ENCODE assay signal across 7 cellular contexts in genomic region chrX:155094468-155095061, GRCh38. TPM values are rescaled to one million over a fixed set of nuclear protein-coding genes. Genes with fewer than 3 reads are reported as not detected.
A peak's percentile ranks its signal among the peaks of the same experiment; 100 is the strongest.
DNase-seq lines count a peak whose midpoint lies in the region; ATAC-seq, FAIRE-seq and TF ChIP-seq lines count a peak whose summit lies in the region.

No MANE protein-coding gene starts in this region.

- H3K4me3 ChIP-seq in keratinocyte (ENCODE audit: control insufficient read depth in 2 of 3, extremely low read depth in 1 of 3, insufficient read depth in 2 of 3, low read depth in 1 of 3, low read length in 3 of 3), result no peak overlapping the region

- H3K27ac ChIP-seq in keratinocyte (ENCODE audit: control insufficient read depth, insufficient read depth, low read length), result no peak overlapping the region

- FAIRE-seq in keratinocyte (lab: Jason Lieb, UNC), result no peak

- BruUV-seq in Calu3 (replicated peaks; lab: Mats Ljungman, UMichigan), result no TSS peak

- dilution Hi-C loops in keratinocyte (cut with MboI; ENCODE audit: extremely low pct_ligation_motif_present, low sequenced_read_pairs), result no loop called here

- ATAC-seq in GM18502 (IDR thresholded peaks at IDR 0.05; ENCODE audit: poor library complexity, unreplicated experiment), result peak; percentile 67

- no peak overlapping the region for H3K4me2 ChIP-seq in keratinocyte (ENCODE audit: control insufficient read depth, extremely low read depth, insufficient read depth, low read depth, low read length)

- no peaks in the 10 kb centered on the region for H3K9me3 Mint-ChIP-seq in Calu3 (ENCODE audit: low read depth, unreplicated experiment)
- H3K9me3 Mint-ChIP-seq in T-helper 2 cell treated with Interferon-gamma antibody and Interleukin-4, amounts not matched to agents 5 μg/mL and 100 μg/mL, for 36 hours, result no peaks in the 10 kb centered on the region

- TF ChIP-seq CTCF in Calu3 (IDR thresholded peaks at IDR 0.05; ENCODE audit: unreplicated experiment) (peak; percentile 51), keratinocyte (optimal IDR thresholded peaks at IDR 0.05 in 1 of 3, IDR thresholded peaks at IDR 0.05 in 1 of 3, conservative IDR thresholded peaks at IDR 0.05 in 1 of 3; ENCODE audit: extremely low read depth in 1 of 3, insufficient read depth in 2 of 3, low read length in 3 of 3) (peak in 2 of 3 experiments; percentile 33 to 39)

- H3K9me3 ChIP-seq in keratinocyte (ENCODE audit: control insufficient read depth, low read depth, low read length), result no peaks in the 10 kb centered on the region

- no peak overlapping the region for H3K4me3 Mint-ChIP-seq in Calu3 (ENCODE audit: low read depth, unreplicated experiment)
- no peak overlapping the region for H3K4me3 Mint-ChIP-seq in T-helper 2 cell treated with Interferon-gamma antibody and Interleukin-4, amounts not matched to agents 5 μg/mL and 100 μg/mL, for 36 hours

- H3K36me3 ChIP-seq in keratinocyte (ENCODE audit: control insufficient read depth in 2 of 2, extremely low read depth in 1 of 2, insufficient read depth in 2 of 2, low read length in 2 of 2), result no peaks in the 10 kb centered on the region

- H3K36me3 Mint-ChIP-seq in Calu3 (ENCODE audit: insufficient read depth, unreplicated experiment), result peaks cover 3% of the 10 kb centered on the region
- peaks cover 27% of the 10 kb centered on the region for H3K36me3 Mint-ChIP-seq in T-helper 2 cell treated with Interferon-gamma antibody and Interleukin-4, amounts not matched to agents 5 μg/mL and 100 μg/mL, for 36 hours (ENCODE audit: low read depth)

- CTCF ChIA-PET in Calu3 (lab: Charles Lee), result no interaction called here

- no peaks in the 10 kb centered on the region for H3K9me1 ChIP-seq in keratinocyte (ENCODE audit: control insufficient read depth, extremely low read depth, insufficient read depth, low read length)

- H3K27ac Mint-ChIP-seq in Calu3 (ENCODE audit: unreplicated experiment), result no peak overlapping the region
- H3K27ac Mint-ChIP-seq in T-helper 2 cell treated with Interferon-gamma antibody and Interleukin-4, amounts not matched to agents 5 μg/mL and 100 μg/mL, for 36 hours, result no peak overlapping the region

- intact Hi-C loops in Calu3 (cut with micrococcal nuclease; ENCODE audit: unreplicated experiment), result loop anchor here (2.0 to 10.0 kb wide), 4 partner anchors 43 to 730 kb away; partner anchors contain the start of gene VBP1

- no peak overlapping the region for H3K9ac ChIP-seq in keratinocyte (ENCODE audit: control insufficient read depth, extremely low read depth, insufficient read depth, low read length)

- DNase-seq in Calu3 (peak; percentile 13), NCI-H1105 treated with DMSO at 0.1 percent for 48 hours (lab: John Stamatoyannopoulos, UW) (peak; percentile 56), keratinocyte (ENCODE audit: low read depth, low spot score) (no peak), amniotic stem cell (lab: John Stamatoyannopoulos, UW) (no peak)
- peak; percentile 17 for DNase-seq in activated naive CD4-positive, alpha-beta T cell treated with anti-CD3 and anti-CD28 coated beads, Interleukin-2, amount 50 U/mL, for 16 hours
- DNase-seq in T-helper 2 cell treated with Interferon-gamma antibody and Interleukin-4, amounts not matched to agents 5 μg/mL and 100 μg/mL, for 36 hours (ENCODE audit: low spot score), result no peak

- no peaks in the 10 kb centered on the region for H3K4me1 Mint-ChIP-seq in Calu3 (ENCODE audit: low read depth, unreplicated experiment)
- H3K4me1 Mint-ChIP-seq in T-helper 2 cell treated with Interferon-gamma antibody and Interleukin-4, amounts not matched to agents 5 μg/mL and 100 μg/mL, for 36 hours (ENCODE audit: low read depth), result no peaks in the 10 kb centered on the region

- H3K4me1 ChIP-seq in keratinocyte (ENCODE audit: control insufficient read depth, extremely low read depth, insufficient read depth, low read length), result no peaks in the 10 kb centered on the region

- H2AFZ ChIP-seq in keratinocyte (ENCODE audit: control insufficient read depth, low read length), result no peak overlapping the region

- H3K27me3 Mint-ChIP-seq in Calu3 (ENCODE audit: unreplicated experiment), result no peaks in the 10 kb centered on the region
- H3K27me3 Mint-ChIP-seq in T-helper 2 cell treated with Interferon-gamma antibody and Interleukin-4, amounts not matched to agents 5 μg/mL and 100 μg/mL, for 36 hours (ENCODE audit: low read depth), result no peaks in the 10 kb centered on the region

- no peaks in the 10 kb centered on the region for H3K27me3 ChIP-seq in keratinocyte (ENCODE audit: control insufficient read depth, extremely low read depth, insufficient read depth, low read length)

- H4K20me1 ChIP-seq in keratinocyte (ENCODE audit: control insufficient read depth, extremely low read depth, insufficient read depth, low read length), result no peaks in the 10 kb centered on the region

- no peaks in the 10 kb centered on the region for H3K79me2 ChIP-seq in keratinocyte (ENCODE audit: control insufficient read depth, insufficient read depth, low read length)

RNA-seq across cellular contexts. Expression of gene BRCC3, which starts 23.3 kb away (rescaled TPM):
- 35.9 and 36.2 TPM in 2 replicates for total RNA-seq in Calu3 (2022)
- 18.5 to 25.5 TPM (median 24.8 TPM) in 3 replicates for polyA plus RNA-seq in keratinocyte
- polyA plus RNA-seq in keratinocyte (2011; ENCODE audit: low read depth), result 10.2 TPM
- 14.2 and 24.0 TPM in 2 replicates for polyA plus RNA-seq in keratinocyte (2011; cell fraction: cytosol; rRNA removed)
- polyA plus RNA-seq in keratinocyte (2011; cell fraction: nucleus; rRNA removed), result 12.8 and 14.9 TPM in 2 replicates
- 9.8 and 21.9 TPM in 2 replicates for polyA plus RNA-seq in keratinocyte (2012; ENCODE audit: low replicate concordance)
- 14.9 to 39.7 TPM (median 20.4 TPM) in 3 replicates for polyA minus RNA-seq in keratinocyte
- 12.9 TPM for polyA minus RNA-seq in keratinocyte (2011; cell fraction: cytosol; rRNA and poly(A)+ RNA removed)
- 9.0 and 16.1 TPM in 2 replicates for polyA minus RNA-seq in keratinocyte (2011; cell fraction: nucleus; rRNA and poly(A)+ RNA removed)

RNA-seq across cellular contexts. Expression of gene CMC4, which starts 23.6 kb away (rescaled TPM):
- 0.59 and 2.1 TPM in 2 replicates for total RNA-seq in Calu3 (2022)
- polyA plus RNA-seq in keratinocyte, result 9.1 to 10.1 TPM (median 9.8 TPM) in 3 replicates
- polyA plus RNA-seq in keratinocyte (2011; ENCODE audit: low read depth), result 2.5 TPM
- polyA plus RNA-seq in keratinocyte (2011; cell fraction: cytosol; rRNA removed), result 10.0 and 11.4 TPM in 2 replicates
- polyA plus RNA-seq in keratinocyte (2011; cell fraction: nucleus; rRNA removed), result 2.4 and 3.1 TPM in 2 replicates
- 6.3 and 9.1 TPM in 2 replicates for polyA plus RNA-seq in keratinocyte (2012; ENCODE audit: low replicate concordance)
- 0.39 to 3.3 TPM (median 1.6 TPM) in 3 replicates for polyA minus RNA-seq in keratinocyte
- 3.1 TPM for polyA minus RNA-seq in keratinocyte (2011; cell fraction: cytosol; rRNA and poly(A)+ RNA removed)
- 1.0 and 1.2 TPM in 2 replicates for polyA minus RNA-seq in keratinocyte (2011; cell fraction: nucleus; rRNA and poly(A)+ RNA removed)

RNA-seq across cellular contexts. Expression of gene MTCP1, which starts 23.6 kb away (rescaled TPM):
- 12.5 and 17.1 TPM in 2 replicates for total RNA-seq in Calu3 (2022)
- 4.7 to 20.2 TPM (median 5.0 TPM) in 3 replicates for polyA plus RNA-seq in keratinocyte
- 19.1 TPM for polyA plus RNA-seq in keratinocyte (2011; ENCODE audit: low read depth)
- 12.2 and 24.1 TPM in 2 replicates for polyA plus RNA-seq in keratinocyte (2011; cell fraction: cytosol; rRNA removed)
- polyA plus RNA-seq in keratinocyte (2011; cell fraction: nucleus; rRNA removed), result 4.0 and 6.5 TPM in 2 replicates
- polyA plus RNA-seq in keratinocyte (2012; ENCODE audit: low replicate concordance), result 14.6 and 14.8 TPM in 2 replicates
- polyA minus RNA-seq in keratinocyte, result 0.56 to 3.9 TPM (median 2.3 TPM) in 3 replicates
- not detected for polyA minus RNA-seq in keratinocyte (2011; cell fraction: cytosol; rRNA and poly(A)+ RNA removed)
- polyA minus RNA-seq in keratinocyte (2011; cell fraction: nucleus; rRNA and poly(A)+ RNA removed), result 0.95 and 1.5 TPM in 2 replicates

Comparison
In these comparisons a context has a peak if more than half of its experiments do, and no peak if none do; other contexts are left out.
1. DNase-seq: peak in Calu3 (single experiment), NCI-H1105 treated with DMSO at 0.1 percent for 48 hours (single experiment) and activated naive CD4-positive, alpha-beta T cell treated with anti-CD3 and anti-CD28 coated beads, Interleukin-2, amount 50 U/mL, for 16 hours (single experiment); none in keratinocyte (single experiment), amniotic stem cell (single experiment) and T-helper 2 cell treated with Interferon-gamma antibody and Interleukin-4, amounts not matched to agents 5 μg/mL and 100 μg/mL, for 36 hours (single experiment).